In the genomic region with DNA sequence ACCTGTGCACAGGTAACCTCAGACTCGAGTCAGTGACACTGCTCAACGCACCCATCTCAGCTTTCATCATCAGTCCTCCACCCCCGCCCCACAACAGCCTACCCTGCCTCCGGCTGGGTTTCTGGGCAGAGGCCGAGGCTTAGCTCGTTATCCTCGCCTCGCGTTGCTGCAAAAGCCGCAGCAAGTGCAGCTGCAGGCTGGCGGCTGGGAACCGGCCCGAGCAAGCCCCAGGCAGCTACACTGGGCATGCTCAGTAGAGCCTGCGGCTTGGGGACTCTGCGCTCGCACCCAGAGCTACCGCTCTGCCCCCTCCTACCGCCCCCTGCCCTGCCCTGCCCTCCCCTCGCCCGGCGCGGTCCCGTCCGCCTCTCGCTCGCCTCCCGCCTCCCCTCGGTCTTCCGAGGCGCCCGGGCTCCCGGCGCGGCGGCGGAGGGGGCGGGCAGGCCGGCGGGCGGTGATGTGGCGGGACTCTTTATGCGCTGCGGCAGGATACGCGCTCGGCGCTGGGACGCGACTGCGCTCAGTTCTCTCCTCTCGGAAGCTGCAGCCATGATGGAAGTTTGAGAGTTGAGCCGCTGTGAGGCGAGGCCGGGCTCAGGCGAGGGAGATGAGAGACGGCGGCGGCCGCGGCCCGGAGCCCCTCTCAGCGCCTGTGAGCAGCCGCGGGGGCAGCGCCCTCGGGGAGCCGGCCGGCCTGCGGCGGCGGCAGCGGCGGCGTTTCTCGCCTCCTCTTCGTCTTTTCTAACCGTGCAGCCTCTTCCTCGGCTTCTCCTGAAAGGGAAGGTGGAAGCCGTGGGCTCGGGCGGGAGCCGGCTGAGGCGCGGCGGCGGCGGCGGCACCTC, we compare ENCODE assay signal across 8 cellular contexts. TPM values are rescaled to one million over a fixed set of nuclear protein-coding genes. Genes with fewer than 3 reads are reported as not detected.
DNase-seq lines count a peak whose midpoint lies in the region; ATAC-seq and TF ChIP-seq lines count a peak whose summit lies in the region.

A gene with protein sequence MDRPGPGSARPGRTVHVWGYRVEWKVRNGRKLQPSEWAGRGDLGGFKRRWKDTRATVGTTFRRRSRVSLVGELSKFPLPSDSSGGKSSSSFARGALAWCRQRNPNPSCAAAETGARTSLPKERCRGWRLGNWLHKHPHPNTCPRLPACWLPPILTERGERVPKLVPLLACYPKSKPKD (minus strand): TSS at position 432 of the 842 bp plus-strand sequence. CDS start 1,046 bp downstream, outside the sequence.
Gene PTEN (plus strand): TSS at position 524 of the 842 bp plus-strand sequence. CDS start 845 bp downstream, outside the sequence.

- TF ChIP-seq CTCF in body of pancreas (IDR thresholded peaks at IDR 0.05) (no peak), sigmoid colon (IDR thresholded peaks at IDR 0.05) (no peak)

- peaks cover 19% of the 10 kb centered on the region for H3K4me1 ChIP-seq in body of pancreas
- peaks cover 2 to 20% (median 14%) of the 10 kb centered on the region in 4 donors for H3K4me1 ChIP-seq in sigmoid colon

- H3K36me3 ChIP-seq in body of pancreas (replicated peaks in 1 of 2; ENCODE audit: insufficient read depth in 1 of 2, low read depth in 2 of 2), result no peaks in the 10 kb centered on the region
- H3K36me3 ChIP-seq in sigmoid colon, result no peaks in the 10 kb centered on the region

- no peak for TF ChIP-seq EP300 in sigmoid colon (IDR thresholded peaks at IDR 0.05)

- H3K9me3 ChIP-seq in body of pancreas (no peaks in the 10 kb centered on the region), sigmoid colon (no peaks in the 10 kb centered on the region)

- WGBS in body of pancreas, 2 donors, result 0 to 1% methylated on average over 1 to 74 of the region's 88 CpGs
- 0 to 1% methylated on average over 88 of the region's 88 CpGs for WGBS in sigmoid colon, 2 donors

- H3K27me3 ChIP-seq in body of pancreas, result no peaks in the 10 kb centered on the region
- no peaks in the 10 kb centered on the region for H3K27me3 ChIP-seq in sigmoid colon

- DNase-seq in NCI-H2081 treated with DMSO at 0.1 percent for 48 hours (lab: John Stamatoyannopoulos, UW) (peak; percentile 29), UCSD-AML1 (lab: John Stamatoyannopoulos, UW; ENCODE audit: unreplicated experiment) (peak; percentile 92), body of pancreas (peak; percentile 89 to 92 (median 90)), sigmoid colon (peak; percentile 93), OCI-M2 (lab: John Stamatoyannopoulos, UW; ENCODE audit: unreplicated experiment) (no peak)

- peak within 1 kb of the TSS; percentile 91 to 99 (median 98) for H3K27ac ChIP-seq in body of pancreas
- peak within 1 kb of the TSS; percentile 95 to 99 (median 98) for H3K27ac ChIP-seq in sigmoid colon

- ATAC-seq in GM18498 (IDR thresholded peaks at IDR 0.05; ENCODE audit: unreplicated experiment), result peak; percentile 43
- ATAC-seq in HG02885 (IDR thresholded peaks at IDR 0.05; ENCODE audit: poor library complexity, unreplicated experiment), result peak; percentile 39
- ATAC-seq in body of pancreas, result peak; percentile 65

- TF ChIP-seq POLR2A in body of pancreas (IDR thresholded peaks at IDR 0.05) (peak; percentile 86 to 92 (median 87)), sigmoid colon (IDR thresholded peaks at IDR 0.05) (peak; percentile 49 to 70)

- H3K4me3 ChIP-seq in body of pancreas (peak within 1 kb of the TSS; percentile 81 to 83), iPS-11a (ENCODE audit: low read depth, low read length) (peak within 1 kb of the TSS; percentile 99), sigmoid colon (peak within 1 kb of the TSS; percentile 82 to 98 (median 91))

- intact Hi-C loops in body of pancreas (cut with DNase I), result no loop called here
- intact Hi-C loops in sigmoid colon (cut with DNase I), result loop anchor here (2.0 to 5.0 kb wide), 2 partner anchors 45 to 524 kb away; partner anchors contain the start of gene ATAD1

RNA-seq across cellular contexts. Expression of the first gene that starts in this region (rescaled TPM):
- total RNA-seq in body of pancreas (under 1 TPM; 0.78 to 0.99 TPM), sigmoid colon (under 1 TPM; 0.14 to 0.36 (median 0.30) TPM)
- polyA plus RNA-seq in sigmoid colon, result under 1 TPM; 0.60 to 0.92 (median 0.76) TPM

RNA-seq across cellular contexts. Expression of gene PTEN, which starts in this region (rescaled TPM):
- 100 to 1,000 TPM; 105 to 227 TPM for total RNA-seq in body of pancreas
- 100 to 1,000 TPM in 2 of 4 donors, 10 to 100 TPM in 2; 80.0 to 180 (median 118) TPM for total RNA-seq in sigmoid colon
- 10 to 100 TPM; 27.0 to 40.9 (median 31.2) TPM for polyA plus RNA-seq in sigmoid colon
